ENCODE assay signal across 1 cellular context in the genomic region with DNA sequence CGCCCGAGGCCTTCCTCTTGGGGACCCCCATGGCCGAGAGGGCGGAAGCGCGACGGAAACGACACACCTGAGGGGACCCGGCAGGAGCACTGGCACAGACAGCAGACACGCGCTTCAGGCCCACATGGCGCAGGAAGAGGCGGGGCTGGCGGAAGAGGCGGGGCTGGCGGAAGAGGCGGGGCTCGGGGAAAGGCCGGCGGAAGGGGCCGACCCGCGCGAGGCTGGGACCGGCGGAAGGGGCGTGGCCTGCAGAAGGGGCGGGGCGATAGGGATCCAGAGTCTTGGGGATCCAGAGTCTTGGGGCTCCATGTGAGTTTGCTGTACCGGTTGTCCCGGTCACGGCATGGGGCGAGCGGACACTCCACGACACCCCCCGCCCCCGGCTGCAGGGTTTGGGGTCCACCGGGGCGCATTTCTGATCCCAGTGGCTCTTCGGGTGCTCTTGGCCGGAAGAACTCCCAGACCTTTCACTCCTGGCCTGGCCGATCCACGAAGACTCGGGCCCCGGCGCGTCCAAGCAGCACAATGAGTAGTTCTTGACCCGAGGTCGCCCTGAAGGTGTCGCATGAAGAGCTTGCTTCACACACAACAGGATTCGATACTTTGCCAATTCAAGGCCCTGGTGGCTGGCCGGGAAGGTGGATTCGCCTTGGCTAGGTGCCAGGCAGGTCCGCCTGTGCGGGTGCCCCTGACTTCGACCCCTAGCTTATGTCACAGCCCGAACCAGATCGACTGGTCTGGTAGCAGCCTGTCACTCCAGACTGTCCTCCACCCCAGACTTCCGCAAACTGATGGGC.
A peak's percentile ranks its signal among the peaks of the same experiment; 100 is the strongest.
TF ChIP-seq lines count a peak whose summit lies in the region.

TSS of gene URB1 (minus strand) at position 133 of the 797 bp plus-strand sequence. CDS start at position 31, 102 bp downstream.

TF ChIP-seq in HepG2, 621 proteins besides CTCF, POLR2A, EP300 and RAD21 (continued from another document and continues in another):
- 0 out of 2 replicates have a peak, but pooled peaks have one; percentile 39 for TF ChIP-seq AHDC1 (CRISPR knock-in tag; IDR thresholded peaks at IDR 0.05; ENCODE audit: borderline replicate concordance)
- 0 out of 2 replicates have a peak, but pooled peaks have one; percentile 66 for TF ChIP-seq HOXA5 (CRISPR knock-in tag; IDR thresholded peaks at IDR 0.05)
- no peak for TF ChIP-seq ELF4 (CRISPR knock-in tag; IDR thresholded peaks at IDR 0.05; ENCODE audit: borderline replicate concordance)
- TF ChIP-seq ZNF292 (CRISPR knock-in tag; IDR thresholded peaks at IDR 0.05; ENCODE audit: borderline replicate concordance, low read depth) = peak; percentile 75; the same call in 1 of the 2 replicates
- TF ChIP-seq SIN3A (IDR thresholded peaks at IDR 0.05; ENCODE audit: borderline replicate concordance, low read depth, low read length) = peak; percentile 97
- no peak for TF ChIP-seq ZNF512B (CRISPR knock-in tag; IDR thresholded peaks at IDR 0.05; ENCODE audit: borderline replicate concordance)
- TF ChIP-seq ZBED4 (CRISPR knock-in tag; IDR thresholded peaks at IDR 0.05; ENCODE audit: borderline replicate concordance) = no peak
- TF ChIP-seq, protein P1, sequence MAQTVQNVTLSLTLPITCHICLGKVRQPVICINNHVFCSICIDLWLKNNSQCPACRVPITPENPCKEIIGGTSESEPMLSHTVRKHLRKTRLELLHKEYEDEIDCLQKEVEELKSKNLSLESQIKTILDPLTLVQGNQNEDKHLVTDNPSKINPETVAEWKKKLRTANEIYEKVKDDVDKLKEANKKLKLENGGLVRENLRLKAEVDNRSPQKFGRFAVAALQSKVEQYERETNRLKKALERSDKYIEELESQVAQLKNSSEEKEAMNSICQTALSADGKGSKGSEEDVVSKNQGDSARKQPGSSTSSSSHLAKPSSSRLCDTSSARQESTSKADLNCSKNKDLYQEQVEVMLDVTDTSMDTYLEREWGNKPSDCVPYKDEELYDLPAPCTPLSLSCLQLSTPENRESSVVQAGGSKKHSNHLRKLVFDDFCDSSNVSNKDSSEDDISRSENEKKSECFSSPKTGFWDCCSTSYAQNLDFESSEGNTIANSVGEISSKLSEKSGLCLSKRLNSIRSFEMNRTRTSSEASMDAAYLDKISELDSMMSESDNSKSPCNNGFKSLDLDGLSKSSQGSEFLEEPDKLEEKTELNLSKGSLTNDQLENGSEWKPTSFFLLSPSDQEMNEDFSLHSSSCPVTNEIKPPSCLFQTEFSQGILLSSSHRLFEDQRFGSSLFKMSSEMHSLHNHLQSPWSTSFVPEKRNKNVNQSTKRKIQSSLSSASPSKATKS (CRISPR knock-in tag; IDR thresholded peaks at IDR 0.05) = no peak
- no peak for TF ChIP-seq MTA3 (CRISPR knock-in tag; IDR thresholded peaks at IDR 0.05)
- TF ChIP-seq, protein P2, sequence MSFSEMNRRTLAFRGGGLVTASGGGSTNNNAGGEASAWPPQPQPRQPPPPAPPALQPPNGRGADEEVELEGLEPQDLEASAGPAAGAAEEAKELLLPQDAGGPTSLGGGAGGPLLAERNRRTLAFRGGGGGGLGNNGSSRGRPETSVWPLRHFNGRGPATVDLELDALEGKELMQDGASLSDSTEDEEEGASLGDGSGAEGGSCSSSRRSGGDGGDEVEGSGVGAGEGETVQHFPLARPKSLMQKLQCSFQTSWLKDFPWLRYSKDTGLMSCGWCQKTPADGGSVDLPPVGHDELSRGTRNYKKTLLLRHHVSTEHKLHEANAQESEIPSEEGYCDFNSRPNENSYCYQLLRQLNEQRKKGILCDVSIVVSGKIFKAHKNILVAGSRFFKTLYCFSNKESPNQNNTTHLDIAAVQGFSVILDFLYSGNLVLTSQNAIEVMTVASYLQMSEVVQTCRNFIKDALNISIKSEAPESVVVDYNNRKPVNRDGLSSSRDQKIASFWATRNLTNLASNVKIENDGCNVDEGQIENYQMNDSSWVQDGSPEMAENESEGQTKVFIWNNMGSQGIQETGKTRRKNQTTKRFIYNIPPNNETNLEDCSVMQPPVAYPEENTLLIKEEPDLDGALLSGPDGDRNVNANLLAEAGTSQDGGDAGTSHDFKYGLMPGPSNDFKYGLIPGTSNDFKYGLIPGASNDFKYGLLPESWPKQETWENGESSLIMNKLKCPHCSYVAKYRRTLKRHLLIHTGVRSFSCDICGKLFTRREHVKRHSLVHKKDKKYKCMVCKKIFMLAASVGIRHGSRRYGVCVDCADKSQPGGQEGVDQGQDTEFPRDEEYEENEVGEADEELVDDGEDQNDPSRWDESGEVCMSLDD (CRISPR knock-in tag; IDR thresholded peaks at IDR 0.05; ENCODE audit: borderline replicate concordance) = no peak
- no peak for TF ChIP-seq ZNF234 (CRISPR knock-in tag; conservative IDR thresholded peaks at IDR 0.05)
- TF ChIP-seq ZKSCAN5 (CRISPR knock-in tag; IDR thresholded peaks at IDR 0.05) = 0 out of 2 replicates have a peak, but pooled peaks have one; percentile 22
- TF ChIP-seq, protein P3, sequence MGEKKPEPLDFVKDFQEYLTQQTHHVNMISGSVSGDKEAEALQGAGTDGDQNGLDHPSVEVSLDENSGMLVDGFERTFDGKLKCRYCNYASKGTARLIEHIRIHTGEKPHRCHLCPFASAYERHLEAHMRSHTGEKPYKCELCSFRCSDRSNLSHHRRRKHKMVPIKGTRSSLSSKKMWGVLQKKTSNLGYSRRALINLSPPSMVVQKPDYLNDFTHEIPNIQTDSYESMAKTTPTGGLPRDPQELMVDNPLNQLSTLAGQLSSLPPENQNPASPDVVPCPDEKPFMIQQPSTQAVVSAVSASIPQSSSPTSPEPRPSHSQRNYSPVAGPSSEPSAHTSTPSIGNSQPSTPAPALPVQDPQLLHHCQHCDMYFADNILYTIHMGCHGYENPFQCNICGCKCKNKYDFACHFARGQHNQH (CRISPR knock-in tag; IDR thresholded peaks at IDR 0.05) = peak; percentile 36; the same call in 1 of the 2 replicates
- TF ChIP-seq ZNF30 (CRISPR knock-in tag; IDR thresholded peaks at IDR 0.05) = no peak
- TF ChIP-seq TBX3 (IDR thresholded peaks at IDR 0.05; ENCODE audit: borderline replicate concordance) = no peak
- no peak for TF ChIP-seq GPBP1L1 (CRISPR knock-in tag; IDR thresholded peaks at IDR 0.05)
- peak; percentile 81 for TF ChIP-seq SP2 (CRISPR knock-in tag; IDR thresholded peaks at IDR 0.05)
- TF ChIP-seq NFE2L2 (IDR thresholded peaks at IDR 0.05; ENCODE audit: low read length) = no peak
- TF ChIP-seq RBM22 (optimal IDR thresholded peaks at IDR 0.05; ENCODE audit: low read length) = no peak
- TF ChIP-seq CENPBD1 (CRISPR knock-in tag; IDR thresholded peaks at IDR 0.05; ENCODE audit: borderline replicate concordance, low read depth) = no peak
- TF ChIP-seq ZNF12 (CRISPR knock-in tag; IDR thresholded peaks at IDR 0.05) = no peak; the same call in 1 of the 2 replicates
- TF ChIP-seq ZNF530 (CRISPR knock-in tag; IDR thresholded peaks at IDR 0.05; ENCODE audit: low read depth) = no peak
- TF ChIP-seq SIN3B (IDR thresholded peaks at IDR 0.05; ENCODE audit: low read length) = 0 out of 2 replicates have a peak, but pooled peaks have one; percentile 40
- no peak for TF ChIP-seq TOE1 (CRISPR knock-in tag; IDR thresholded peaks at IDR 0.05)
- no peak for TF ChIP-seq ZNF432 (CRISPR knock-in tag; IDR thresholded peaks at IDR 0.05; ENCODE audit: borderline replicate concordance)
- no peak for TF ChIP-seq MATR3 (CRISPR knock-in tag; IDR thresholded peaks at IDR 0.05)
- no peak; the same call in 1 of the 2 replicates for TF ChIP-seq ZNF205 (CRISPR knock-in tag; IDR thresholded peaks at IDR 0.05)
- TF ChIP-seq KMT2B (CRISPR knock-in tag; IDR thresholded peaks at IDR 0.05) = peak; percentile 60
- no peak for TF ChIP-seq IKZF1 (IDR thresholded peaks at IDR 0.05)
- TF ChIP-seq SIX1 (CRISPR knock-in tag; IDR thresholded peaks at IDR 0.05; ENCODE audit: borderline replicate concordance) = no peak
- TF ChIP-seq GATAD2A (CRISPR knock-in tag; IDR thresholded peaks at IDR 0.05) = no peak
- TF ChIP-seq FOXP1 (IDR thresholded peaks at IDR 0.05) = no peak
- TF ChIP-seq FOXP1 (CRISPR knock-in tag; IDR thresholded peaks at IDR 0.05) = no peak
- no peak for TF ChIP-seq HES4 (CRISPR knock-in tag; IDR thresholded peaks at IDR 0.05; ENCODE audit: borderline replicate concordance)
- no peak for TF ChIP-seq KAT2B (IDR thresholded peaks at IDR 0.05; ENCODE audit: borderline replicate concordance, low read depth, low read length)
